ENCODE assay signal across 31 cellular contexts in genomic region chr5:139984816-139985215, GRCh38. TPM values are rescaled to one million over a fixed set of nuclear protein-coding genes. Genes with fewer than 3 reads are reported as not detected.
DNase-seq lines count a peak whose midpoint lies in the region; ATAC-seq, FAIRE-seq and TF ChIP-seq lines count a peak whose summit lies in the region.
"Had no signal": no experiment of that assay in that cellular context is flagged by ENCODE, and none has a peak within 500 bp of the region (broad histone marks: within the 10 kb centered on the region; RNA-seq: fewer than 3 reads in every experiment).

No MANE protein-coding gene starts in this region.

- DNase-seq in HT1080 (ENCODE audit: low read depth) (peak; percentile 54), Panc1 (ENCODE audit: low read depth, low spot score) (no peak), bronchial epithelial cell (ENCODE audit: low read depth) (peak; percentile 79), psoas muscle (no peak), prostate gland (ENCODE audit: low spot score) (no peak), transverse colon (no peak)
- DNase-seq: AML-193; C1 segment of cervical spinal cord; Caco-2; CD4-positive, alpha-beta memory T cell; DMS 273 treated with DMSO at 0.1 percent for 48 hours; DMS79; EL; GDM1; GOT3; Karpas-422; NCI-H1092 treated with DMSO at 0.1 percent for 48 hours; NCI-H1436; NCI-H187 treated with DMSO at 0.1 percent for 48 hours; NCI-H2171 treated with DMSO at 0.1 percent for 48 hours; NCI-H345; NCI-H510A treated with DMSO at 0.1 percent for 48 hours; NCI-H748 treated with DMSO at 0.1 percent for 48 hours; RPMI8226; SIG-M5; T-cell had no signal

- H3K27me3 ChIP-seq in Panc1 (ENCODE audit: control insufficient read depth, insufficient read depth, low read length): no peaks in the 10 kb centered on the region
- H3K27me3 ChIP-seq in bronchial epithelial cell (ENCODE audit: control insufficient read depth, insufficient read depth, low read length): no peaks in the 10 kb centered on the region
- H3K27me3 ChIP-seq in psoas muscle (ENCODE audit: insufficient read depth in 3 of 3, low read length in 2 of 3): no peaks in the 10 kb centered on the region
- no peaks in the 10 kb centered on the region for H3K27me3 ChIP-seq in prostate gland (replicated peaks; ENCODE audit: insufficient read depth)
- H3K27me3 ChIP-seq in transverse colon: peaks cover 7% of the 10 kb centered on the region

- 64 to 100% (median 81%) methylated on average over 1 of the region's 1 CpG for WGBS in psoas muscle, 3 donors
- WGBS in prostate gland: 93% methylated on average over 1 of the region's 1 CpG
- 94% methylated on average over 1 of the region's 1 CpG; no CpG with 5 or more reads in 1 of the 2 donors for WGBS in transverse colon (ENCODE audit: low coverage in 1 of 2), 2 donors

- no peak for TF ChIP-seq EP300 in transverse colon (IDR thresholded peaks at IDR 0.05; ENCODE audit: low read depth)

- in situ Hi-C loops in Panc1 (cut with HindIII; ENCODE audit: low pct_unique_long_range_greater_than_20kb, low sequenced_read_pairs): no loop called here
- in situ Hi-C loops in transverse colon (cut with MboI; ENCODE audit: low pct_ligation_motif_present in 1 of 4, low pct_unique_long_range_greater_than_20kb in 1 of 4, low sequenced_read_pairs in 3 of 4): no loop called here

- BruUV-seq in Panc1 (replicated peaks; lab: Mats Ljungman, UMichigan): TSS peak; percentile 9

- intact Hi-C loops in Panc1 (cut with micrococcal nuclease; ENCODE audit: unreplicated experiment) (loop anchor here (10.0 kb wide), 1 partner anchor 170 kb away; no protein-coding TSS in a partner anchor), psoas muscle (cut with DNase I) (loop anchor here in 1 of 2 donors (5.0 kb wide), 1 partner anchor 57 kb away; the partner anchor contains the start of gene NRG2), prostate gland (cut with DNase I) (no loop called here), transverse colon (cut with DNase I; ENCODE audit: low total_unique reads) (no loop called here)

- H3K27ac ChIP-seq in Panc1 (ENCODE audit: low read length) (no peak overlapping the region; the same call in 1 of the 2 replicates), psoas muscle (peak overlapping the region; percentile 82), prostate gland (no peak overlapping the region), transverse colon (no peak overlapping the region)
- H3K27ac ChIP-seq: A549, HL-60, SK-N-MC had no signal

- H3K36me3 ChIP-seq in Panc1 (ENCODE audit: control insufficient read depth, insufficient read depth, low read length): no peaks in the 10 kb centered on the region
- H3K36me3 ChIP-seq in bronchial epithelial cell (ENCODE audit: control insufficient read depth, insufficient read depth, low read length): no peaks in the 10 kb centered on the region
- no peaks in the 10 kb centered on the region for H3K36me3 ChIP-seq in psoas muscle (ENCODE audit: insufficient read depth in 1 of 2, low read depth in 1 of 2)
- no peaks in the 10 kb centered on the region for H3K36me3 ChIP-seq in prostate gland
- no peaks in the 10 kb centered on the region for H3K36me3 ChIP-seq in transverse colon
- H3K36me3 ChIP-seq: HAP-1 had no signal

- TF ChIP-seq CTCF in Panc1 (IDR thresholded peaks at IDR 0.05) (no peak), bronchial epithelial cell (IDR thresholded peaks at IDR 0.05; ENCODE audit: insufficient read depth, low read length, severe bottlenecking) (no peak), psoas muscle (IDR thresholded peaks at IDR 0.05) (no peak), prostate gland (IDR thresholded peaks at IDR 0.05) (no peak), transverse colon (IDR thresholded peaks at IDR 0.05) (no peak)

- H3K4me3 ChIP-seq in Panc1 (ENCODE audit: low read depth in 2 of 2, low read length in 2 of 2) (no peak overlapping the region), bronchial epithelial cell (ENCODE audit: low read depth, low read length) (no peak overlapping the region), psoas muscle (no peak overlapping the region), prostate gland (no peak overlapping the region), transverse colon (no peak overlapping the region)
- H3K4me3 ChIP-seq: A549, HAP-1, SK-N-MC had no signal

- H3K4me1 ChIP-seq in Panc1 (ENCODE audit: control insufficient read depth, insufficient read depth, low read length) (peaks cover 17% of the 10 kb centered on the region), psoas muscle (peaks cover 43% of the 10 kb centered on the region), prostate gland (replicated peaks) (no peaks in the 10 kb centered on the region), transverse colon (no peaks in the 10 kb centered on the region)
- H3K4me1 ChIP-seq: A549 had no signal

- ATAC-seq in Panc1: no peak
- no peak for ATAC-seq in psoas muscle
- ATAC-seq in HG02840 (IDR thresholded peaks at IDR 0.05; ENCODE audit: low FRiP score, unreplicated experiment): no peak
- ATAC-seq: T-cell had no signal

- H3K9me3 ChIP-seq in Panc1 (ENCODE audit: control insufficient read depth, insufficient read depth, low read depth, low read length) (no peaks in the 10 kb centered on the region), psoas muscle (no peaks in the 10 kb centered on the region), prostate gland (no peaks in the 10 kb centered on the region), transverse colon (no peaks in the 10 kb centered on the region)
- H3K9me3 ChIP-seq: A549, Caco-2, HAP-1 had no signal

- POLR2A ChIA-PET in Panc1 (lab: Charles Lee): no interaction called here

- CTCF ChIA-PET in Panc1 (lab: Charles Lee): interaction anchor here (1.8 kb wide), 1 partner anchor 16 kb away, joined by 6 read pairs; no protein-coding TSS in a partner anchor

- no peak for FAIRE-seq in bronchial epithelial cell (lab: Jason Lieb, UNC)
- FAIRE-seq: A549 had no signal

- TF ChIP-seq POLR2A in prostate gland (IDR thresholded peaks at IDR 0.05) (no peak), transverse colon (IDR thresholded peaks at IDR 0.05) (no peak)

RNA-seq across cellular contexts. Expression of gene NRG2, which starts 58.3 kb away (rescaled TPM):
- total RNA-seq in HT1080 (2014; rRNA removed; shearing (Covaris generic)): 9.2 and 10.4 TPM in 2 replicates
- 1.7 TPM in 2 replicates for polyA plus RNA-seq in HT1080 (2015; cell fraction: cytosol; rRNA removed)
- polyA plus RNA-seq in HT1080 (2015; cell fraction: nucleus; rRNA removed): 0.95 and 2.5 TPM in 2 replicates
- total RNA-seq in Panc1 (2021; ENCODE audit: unreplicated experiment): 20.2 TPM
- 20.9 TPM for polyA plus RNA-seq in Panc1 (2012; ENCODE audit: insufficient read length)
- total RNA-seq in bronchial epithelial cell: under 0.01 TPM in 2 replicates
- total RNA-seq in psoas muscle: 10 to 100 TPM in 1 of 4 donors, 1 to 10 TPM in 3; 1.7 to 19.6 (median 3.0) TPM
- polyA plus RNA-seq in psoas muscle: 1 to 10 TPM in 2 of 3 donors, under 1 TPM in 1; 0.42 to 6.5 (median 4.6) TPM
- total RNA-seq in prostate gland: 10 to 100 TPM in 1 of 2 donors, 1 to 10 TPM in 1; 6.6 to 11.1 TPM
- total RNA-seq in transverse colon: 10 to 100 TPM in 1 of 4 donors, under 1 TPM in 2, not detected in 1; 0.68 to 12.3 (median 0.95) TPM

Comparison
In these comparisons a context has a peak if more than half of its experiments do, and no peak if none do; other contexts are left out.
1. DNase-seq: peak in HT1080 (single experiment) and bronchial epithelial cell (single experiment); none in Panc1 (single experiment), psoas muscle (0 of 2), prostate gland (single experiment) and transverse colon (single experiment).